16 cellular contexts compared by ENCODE assay signal in the genomic region with DNA sequence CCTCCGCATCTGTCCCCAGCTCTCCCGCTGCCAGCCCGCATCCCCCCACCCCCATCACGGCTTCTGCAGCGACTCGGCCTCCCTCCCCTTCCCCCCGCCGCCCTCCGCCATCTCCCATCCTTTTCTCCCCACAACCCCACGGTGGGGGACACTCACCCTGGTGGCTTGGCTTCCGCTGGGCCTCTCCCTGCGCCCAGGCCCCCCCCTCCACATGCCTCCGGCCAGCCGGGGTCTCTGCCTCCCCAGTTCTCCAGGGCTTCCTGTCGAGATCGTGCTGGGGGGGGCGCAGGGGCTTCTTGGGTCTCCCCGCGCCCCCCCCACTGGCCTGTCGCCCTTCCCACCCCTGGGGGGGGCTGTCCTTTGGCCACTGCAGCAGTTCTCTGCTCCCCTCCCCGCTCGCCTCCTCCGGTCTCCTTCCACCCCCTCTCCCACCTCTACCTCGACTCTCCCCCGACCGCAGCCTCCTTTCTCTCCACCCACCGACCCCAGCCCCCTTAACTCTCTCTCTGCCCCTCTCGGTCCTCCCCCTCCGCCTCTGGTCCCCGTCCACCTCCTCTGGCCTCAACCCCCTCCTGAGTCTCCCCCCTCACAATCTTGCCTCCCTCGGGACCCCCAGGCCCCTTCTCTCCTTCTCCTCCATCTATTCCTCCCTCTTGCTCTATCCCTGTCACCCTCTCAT. TPM values are rescaled to one million over a fixed set of nuclear protein-coding genes. Genes with fewer than 3 reads are reported as not detected.
DNase-seq lines count a peak whose midpoint lies in the region; ATAC-seq and TF ChIP-seq lines count a peak whose summit lies in the region.
"Had no signal": no experiment of that assay in that cellular context is flagged by ENCODE, and none has a peak within 500 bp of the region (broad histone marks: within the 10 kb centered on the region; RNA-seq: fewer than 3 reads in every experiment).

No MANE protein-coding gene starts in this region.

- no peak for TF ChIP-seq EP300 in neural cell (conservative IDR thresholded peaks at IDR 0.05; ENCODE audit: poor library complexity, severe bottlenecking)

- peak overlapping the region; percentile 90 for H3K4me2 ChIP-seq in neural cell (ENCODE audit: low read length)

- H3K27me3 ChIP-seq in heart left ventricle (peaks cover 0 to 49% (median 19%) of the 10 kb centered on the region in 9 donors), esophagus squamous epithelium (peaks cover 0 to 97% (median 0%) of the 10 kb centered on the region in 4 donors), neural cell (ENCODE audit: insufficient read depth, low read depth, low read length) (no peaks in the 10 kb centered on the region), upper lobe of right lung (peaks cover 36% of the 10 kb centered on the region)

- H3K27me3 Mint-ChIP-seq in effector memory CD8-positive, alpha-beta T cell: peaks cover 46 to 89% of the 10 kb centered on the region in 2 donors

- H3K4me1 ChIP-seq in heart left ventricle: peaks cover 0 to 14% (median under 1%) of the 10 kb centered on the region in 12 donors
- H3K4me1 ChIP-seq in esophagus squamous epithelium: peaks cover 5 to 15% (median 9%) of the 10 kb centered on the region in 3 donors
- H3K4me1 ChIP-seq in upper lobe of right lung: no peaks in the 10 kb centered on the region

- DNase-seq in heart left ventricle: no peak
- no peak for DNase-seq in left cardiac atrium
- DNase-seq in esophagus squamous epithelium (lab: John Stamatoyannopoulos, UW): no peak
- no peak for DNase-seq in upper lobe of right lung
- no peak for DNase-seq in stimulated activated CD4-positive, alpha-beta T cell treated with anti-CD3 and anti-CD28 coated beads, Interleukin-12 subunit alpha, Interleukin-12 subunit beta, amount 100 ng/mL, for 4 hours
- no peak for DNase-seq in stimulated activated CD4-positive, alpha-beta T cell treated with anti-CD3 and anti-CD28 coated beads, Interleukin-4, amount 100 ng/mL, for 24 hours
- no peak for DNase-seq in effector memory CD8-positive, alpha-beta T cell
- DNase-seq: activated CD4-positive, alpha-beta T cell treated with anti-CD3 and anti-CD28 coated beads, Interleukin-2, amount 50 U/mL, for 4 hours; activated T-cell treated with anti-CD3 and anti-CD28 coated beads, Interleukin-2, amount 50 U/mL, for 72 hours; adrenal gland; CD8-positive, alpha-beta memory T cell; NCI-H446 had no signal

- H3K27ac Mint-ChIP-seq in effector memory CD8-positive, alpha-beta T cell: no peak overlapping the region
- H3K27ac Mint-ChIP-seq: activated T-cell treated with anti-CD3 and anti-CD28 coated beads, Interleukin-2, amount 50 U/mL, for 72 hours had no signal

- no peaks in the 10 kb centered on the region for H3K9me3 ChIP-seq in heart left ventricle
- no peaks in the 10 kb centered on the region for H3K9me3 ChIP-seq in esophagus squamous epithelium
- H3K9me3 ChIP-seq in neural cell (ENCODE audit: low read length): no peaks in the 10 kb centered on the region
- no peaks in the 10 kb centered on the region for H3K9me3 ChIP-seq in upper lobe of right lung
- H3K9me3 ChIP-seq: adrenal gland had no signal

- H4K20me1 ChIP-seq in neural cell (ENCODE audit: insufficient read depth): peaks cover 18% of the 10 kb centered on the region

- no peaks in the 10 kb centered on the region for H3K9me3 Mint-ChIP-seq in effector memory CD8-positive, alpha-beta T cell
- H3K9me3 Mint-ChIP-seq: activated T-cell treated with anti-CD3 and anti-CD28 coated beads, Interleukin-2, amount 50 U/mL, for 72 hours had no signal

- H3K4me1 Mint-ChIP-seq in effector memory CD8-positive, alpha-beta T cell (ENCODE audit: low read depth in 2 of 2): peaks cover 0 to 7% of the 10 kb centered on the region in 2 donors

- peak overlapping the region; percentile 27 for H2AFZ ChIP-seq in neural cell (ENCODE audit: low read depth, low read length)

- no peaks in the 10 kb centered on the region for H3K9me2 ChIP-seq in neural cell (ENCODE audit: insufficient read depth, low read length)

- ATAC-seq in heart left ventricle (no peak), left cardiac atrium (no peak), upper lobe of right lung (no peak)
- no peak for ATAC-seq in effector memory CD8-positive, alpha-beta T cell (replicated peaks)
- ATAC-seq: activated T-cell treated with anti-CD3 and anti-CD28 coated beads, Interleukin-2, amount 50 U/mL, for 72 hours; GM12878 had no signal

- no peaks in the 10 kb centered on the region for H3K36me3 Mint-ChIP-seq in effector memory CD8-positive, alpha-beta T cell (ENCODE audit: insufficient read depth)
- H3K36me3 Mint-ChIP-seq: CD8-positive, alpha-beta memory T cell had no signal

- no peak overlapping the region for H3K27ac ChIP-seq in heart left ventricle
- peak overlapping the region in 3 of 4 donors; percentile 20 to 61 (median 46) for H3K27ac ChIP-seq in esophagus squamous epithelium
- peak overlapping the region; percentile 93 for H3K27ac ChIP-seq in neural cell (ENCODE audit: low read length)
- no peak overlapping the region for H3K27ac ChIP-seq in upper lobe of right lung

- WGBS in heart left ventricle, 4 donors: 15 to 33% (median 27%) methylated on average over 26 to 31 of the region's 31 CpGs
- WGBS in esophagus squamous epithelium, 2 donors: 11 to 13% methylated on average over 7 to 18 of the region's 31 CpGs

- intact Hi-C loops in heart left ventricle (cut with DNase I) (no loop called here), left cardiac atrium (cut with DNase I) (no loop called here), esophagus squamous epithelium (cut with DNase I) (no loop called here), upper lobe of right lung (cut with DNase I) (no loop called here)

- TF ChIP-seq POLR2A in heart left ventricle (IDR thresholded peaks at IDR 0.05): no peak
- TF ChIP-seq POLR2A in esophagus squamous epithelium (IDR thresholded peaks at IDR 0.05): no peak

- no peaks in the 10 kb centered on the region for H3F3A ChIP-seq in neural cell (ENCODE audit: insufficient read depth, low read length, poor library complexity, severe bottlenecking)

- TF ChIP-seq CTCF in heart left ventricle (IDR thresholded peaks at IDR 0.05) (no peak), esophagus squamous epithelium (IDR thresholded peaks at IDR 0.05) (no peak), neural cell (IDR thresholded peaks at IDR 0.05; ENCODE audit: poor library complexity, severe bottlenecking) (no peak), upper lobe of right lung (IDR thresholded peaks at IDR 0.05) (no peak)

- no peaks in the 10 kb centered on the region for H3K36me3 ChIP-seq in heart left ventricle
- H3K36me3 ChIP-seq in esophagus squamous epithelium: no peaks in the 10 kb centered on the region
- no peaks in the 10 kb centered on the region for H3K36me3 ChIP-seq in neural cell (ENCODE audit: insufficient read depth, low read length)
- H3K36me3 ChIP-seq in upper lobe of right lung: no peaks in the 10 kb centered on the region
- H3K36me3 ChIP-seq: adrenal gland had no signal

- H3K4me3 ChIP-seq in heart left ventricle (peak overlapping the region in 7 of 12 donors; percentile 3 to 44 (median 24)), esophagus squamous epithelium (peak overlapping the region in 3 of 4 donors; percentile 32 to 53 (median 38)), neural cell (ENCODE audit: low read length) (peak overlapping the region; percentile 84), upper lobe of right lung (peak overlapping the region; percentile 16)
- H3K4me3 ChIP-seq: adrenal gland, GM12878 had no signal

- TF ChIP-seq RAD21 in neural cell (conservative IDR thresholded peaks at IDR 0.05): no peak

- H3K9ac ChIP-seq in neural cell (ENCODE audit: low read length): peak overlapping the region; percentile 96

- H3K4me3 Mint-ChIP-seq in effector memory CD8-positive, alpha-beta T cell: no peak overlapping the region
- H3K4me3 Mint-ChIP-seq: activated T-cell treated with anti-CD3 and anti-CD28 coated beads, Interleukin-2, amount 50 U/mL, for 72 hours; CD8-positive, alpha-beta memory T cell had no signal

- H3K79me2 ChIP-seq in neural cell (replicated peaks; ENCODE audit: insufficient read depth, low read length): peaks cover 76% of the 10 kb centered on the region

TF ChIP-seq in neural cell, 6 proteins besides CTCF, POLR2A, EP300 and RAD21 (continues in another document):
- TF ChIP-seq MXI1 (conservative IDR thresholded peaks at IDR 0.05; ENCODE audit: poor library complexity, severe bottlenecking) (no peak), POLR2AphosphoS5 (IDR thresholded peaks at IDR 0.05) (no peak)

RNA-seq across cellular contexts. Expression of gene LRRC4B, which starts 17.1 kb away (rescaled TPM):
- 1 to 10 TPM in 4 of 9 donors, under 1 TPM in 5; 0.35 to 2.4 (median 0.87) TPM for total RNA-seq in heart left ventricle
- polyA plus RNA-seq in heart left ventricle: 1 to 10 TPM in 1 of 2 donors, under 1 TPM in 1; 0.97 to 1.0 TPM
- total RNA-seq in left cardiac atrium: 1 to 10 TPM; 1.4 to 2.9 TPM
- 1 to 10 TPM in 1 of 4 donors, under 1 TPM in 3; 0.18 to 1.5 (median 0.44) TPM for total RNA-seq in esophagus squamous epithelium
- 83.1 and 98.9 TPM in 2 replicates for polyA plus RNA-seq in neural cell
- polyA minus RNA-seq in neural cell: 151 and 186 TPM in 2 replicates
- 4.6 TPM for total RNA-seq in upper lobe of right lung
- total RNA-seq: CD8-positive, alpha-beta memory T cell; GM12878 had no signal
- polyA plus RNA-seq: CD8-positive, alpha-beta memory T cell had no signal

RNA-seq across cellular contexts. Expression of gene ASPDH, which starts 37.5 kb away (rescaled TPM):
- total RNA-seq in heart left ventricle (not detected), left cardiac atrium (not detected), esophagus squamous epithelium (not detected), upper lobe of right lung (not detected)
- polyA plus RNA-seq in heart left ventricle (not detected), neural cell (0.98 TPM in 1 of 2 replicates, not detected in the other)
- polyA minus RNA-seq in neural cell: not detected in 2 replicates
- total RNA-seq: activated T-cell treated with anti-CD3 and anti-CD28 coated beads, Interleukin-2, amount 50 U/mL, for 72 hours; CD8-positive, alpha-beta memory T cell; Daoy; fibroblast of lung; GM12878 had no signal
- polyA plus RNA-seq: CD8-positive, alpha-beta memory T cell; fibroblast of lung; GM12878 had no signal

RNA-seq across cellular contexts. Expression of gene JOSD2, which starts 40.2 kb away (rescaled TPM):
- total RNA-seq in heart left ventricle (10 to 100 TPM; 18.7 to 43.8 (median 29.5) TPM), left cardiac atrium (10 to 100 TPM; 27.3 to 36.7 TPM), esophagus squamous epithelium (10 to 100 TPM; 26.3 to 45.1 (median 34.9) TPM), upper lobe of right lung (34.7 TPM)
- polyA plus RNA-seq in heart left ventricle (10 to 100 TPM; 47.7 to 49.7 TPM), neural cell (6.6 and 10.7 TPM in 2 replicates)
- 2.8 and 2.9 TPM in 2 replicates for polyA minus RNA-seq in neural cell

Comparison
In these comparisons a context has a peak if more than half of its experiments do, and no peak if none do; other contexts are left out.
1. H3K27ac ChIP-seq: peak in esophagus squamous epithelium (3 of 4) and neural cell (single experiment); none in heart left ventricle (0 of 12) and upper lobe of right lung (single experiment).
2. H3K4me3 ChIP-seq: peak in every context shown above with its lines; median percentile 84 in neural cell; 38 in esophagus squamous epithelium; 24 in heart left ventricle; 16 in upper lobe of right lung.